26 cellular contexts compared by ENCODE assay signal in genomic region chr10:81116990-81117389, GRCh38.
DNase-seq lines count a peak whose midpoint lies in the region; ATAC-seq, FAIRE-seq and TF ChIP-seq lines count a peak whose summit lies in the region.
"Had no signal": no experiment of that assay in that cellular context is flagged by ENCODE, and none has a peak within 500 bp of the region (broad histone marks: within the 10 kb centered on the region; RNA-seq: fewer than 3 reads in every experiment).

No MANE protein-coding gene starts in this region.

- H3K4me2 ChIP-seq in GM23338 (no peak overlapping the region), GM12878 (ENCODE audit: control insufficient read depth, insufficient read depth) (no peak overlapping the region)

- TF ChIP-seq POLR2A in GM12878 (IDR thresholded peaks at IDR 0.05; ENCODE audit: low read depth, low read length), result no peak

- in situ Hi-C loops in GM12878 (cut with MboI), result no loop called here

- H3K9me2 ChIP-seq in GM23338 (ENCODE audit: insufficient read depth), result no peaks in the 10 kb centered on the region

- H3K27ac Mint-ChIP-seq in GM23338, result no peak overlapping the region
- H3K27ac Mint-ChIP-seq in activated naive CD8-positive, alpha-beta T cell treated with anti-CD3 and anti-CD28 coated beads for 36 hours, result no peak overlapping the region
- H3K27ac Mint-ChIP-seq: progenitor cell of endocrine pancreas, WTC11 had no signal

- H3K79me2 ChIP-seq in GM23338 (replicated peaks; ENCODE audit: insufficient read depth) (no peaks in the 10 kb centered on the region), GM12878 (ENCODE audit: control insufficient read depth, insufficient read depth, low read length) (no peaks in the 10 kb centered on the region)

- no peaks in the 10 kb centered on the region for H3K4me1 Mint-ChIP-seq in GM23338
- no peaks in the 10 kb centered on the region for H3K4me1 Mint-ChIP-seq in activated naive CD8-positive, alpha-beta T cell treated with anti-CD3 and anti-CD28 coated beads for 36 hours

- H3K4me1 ChIP-seq in GM23338 (ENCODE audit: insufficient read depth), result no peaks in the 10 kb centered on the region
- no peaks in the 10 kb centered on the region for H3K4me1 ChIP-seq in GM12878 (ENCODE audit: control insufficient read depth, insufficient read depth, low read length)
- H3K4me1 ChIP-seq: esophagus muscularis mucosa, gastrocnemius medialis, SJSA1, suprapubic skin, vagina had no signal

- no peak for FAIRE-seq in GM12878 (lab: Jason Lieb, UNC)
- FAIRE-seq: GM12891, HTR-8/SVneo had no signal

- H3K4me3 ChIP-seq in GM23338, result no peak overlapping the region
- H3K4me3 ChIP-seq in GM12878, result no peak overlapping the region
- H3K4me3 ChIP-seq: esophagus muscularis mucosa, gastrocnemius medialis, lung, SJSA1, suprapubic skin, vagina had no signal

- BruUV-seq in GM12878 (replicated peaks; lab: Mats Ljungman, UMichigan), result no TSS peak

- no peak overlapping the region for H3K9ac ChIP-seq in GM12878 (ENCODE audit: control insufficient read depth, insufficient read depth, low read length)

- no peaks in the 10 kb centered on the region for H3K9me3 ChIP-seq in GM12878 (replicated peaks; ENCODE audit: control insufficient read depth, insufficient read depth, low read length)
- H3K9me3 ChIP-seq: esophagus muscularis mucosa, gastrocnemius medialis, SJSA1, suprapubic skin, vagina had no signal

- peaks cover 1% of the 10 kb centered on the region for H3K27me3 Mint-ChIP-seq in GM23338 (ENCODE audit: insufficient read depth, low read depth, poor library complexity)
- H3K27me3 Mint-ChIP-seq in activated naive CD8-positive, alpha-beta T cell treated with anti-CD3 and anti-CD28 coated beads for 36 hours, result peaks cover 3% of the 10 kb centered on the region
- H3K27me3 Mint-ChIP-seq: progenitor cell of endocrine pancreas had no signal

- no peaks in the 10 kb centered on the region for H3K36me3 ChIP-seq in GM23338 (ENCODE audit: insufficient read depth)
- H3K36me3 ChIP-seq in GM12878 (ENCODE audit: control insufficient read depth in 2 of 2, insufficient read depth in 2 of 2, low read length in 1 of 2), result no peaks in the 10 kb centered on the region
- H3K36me3 ChIP-seq: esophagus muscularis mucosa, gastrocnemius medialis, SJSA1, suprapubic skin, vagina had no signal

- RAD21 ChIA-PET in GM12878 (lab: Charles Lee; ENCODE audit: unreplicated experiment), result interaction anchor here (1.0 to 2.6 kb wide), 3 partner anchors 9 to 76 kb away, joined by 4 to 20 read pairs (median 4); no protein-coding TSS in a partner anchor

- CTCF ChIA-PET in GM12878 (lab: Yijun Ruan, JAX), result interaction anchor here (0.7 to 2.3 kb wide), 5 partner anchors 9 to 261 kb away, joined by 3 to 16 read pairs (median 5); no protein-coding TSS in a partner anchor

- ATAC-seq in GM23338 (no peak), GM12878 (peak; percentile 58), HG03097 (IDR thresholded peaks at IDR 0.05; ENCODE audit: low FRiP score, unreplicated experiment) (no peak)
- ATAC-seq: gastrocnemius medialis, WTC11 had no signal

- SMC1A ChIA-PET in GM12878 (lab: Charles Lee; ENCODE audit: uncharacterized antibody, unreplicated experiment), result interaction anchor here (0.9 to 2.6 kb wide), 9 partner anchors 8 to 210 kb away, joined by 3 to 13 read pairs (median 5); no protein-coding TSS in a partner anchor

- no peak for TF ChIP-seq EP300 in GM12878 (IDR thresholded peaks at IDR 0.05; ENCODE audit: borderline replicate concordance in 1 of 2, control insufficient read depth in 1 of 2, low read depth in 2 of 2, low read length in 2 of 2)

- H3K27me3 ChIP-seq in GM23338 (ENCODE audit: insufficient read depth), result no peaks in the 10 kb centered on the region
- no peaks in the 10 kb centered on the region for H3K27me3 ChIP-seq in GM12878 (replicated peaks in 1 of 2; ENCODE audit: control insufficient read depth in 2 of 2, insufficient read depth in 2 of 2, low read length in 1 of 2)
- H3K27me3 ChIP-seq: esophagus muscularis mucosa, gastrocnemius medialis, SJSA1, suprapubic skin, vagina had no signal

- no peak for DNase-seq in GM23338 (ENCODE audit: low spot score)
- peak; percentile 1 for DNase-seq in NCI-H524 treated with DMSO at 0.1 percent for 48 hours (lab: John Stamatoyannopoulos, UW)
- no peak for DNase-seq in GM12878 (ENCODE audit: low read depth, low spot score)
- DNase-seq in activated naive CD8-positive, alpha-beta T cell treated with anti-CD3 and anti-CD28 coated beads for 36 hours, result no peak
- no peak for DNase-seq in GM03348 (ENCODE audit: low spot score)
- no peak for DNase-seq in HuH-7 (ENCODE audit: low spot score)
- DNase-seq: activated CD4-positive, alpha-beta T cell treated with anti-CD3 and anti-CD28 coated beads, Interleukin-2, amount 50 U/mL, for 48 hours; effector CD4-positive, alpha-beta T cell; gastrocnemius medialis; hypothalamus; islet precursor cell; Kasumi-1; NCI-H1417; NCI-H2107; NCI-H510A treated with DMSO at 0.1 percent for 48 hours had no signal

- H3K36me3 Mint-ChIP-seq in GM23338 (ENCODE audit: low read depth), result no peaks in the 10 kb centered on the region
- no peaks in the 10 kb centered on the region for H3K36me3 Mint-ChIP-seq in activated naive CD8-positive, alpha-beta T cell treated with anti-CD3 and anti-CD28 coated beads for 36 hours
- H3K36me3 Mint-ChIP-seq: WTC11 had no signal

- H3F3A ChIP-seq in GM23338 (replicated peaks; ENCODE audit: low read depth), result no peaks in the 10 kb centered on the region

- H3K9me3 Mint-ChIP-seq in GM23338, result no peaks in the 10 kb centered on the region
- no peaks in the 10 kb centered on the region for H3K9me3 Mint-ChIP-seq in activated naive CD8-positive, alpha-beta T cell treated with anti-CD3 and anti-CD28 coated beads for 36 hours
- H3K9me3 Mint-ChIP-seq: WTC11 had no signal

- POLR2A ChIA-PET in GM12878 (lab: Charles Lee), result no interaction called here

- peak; percentile 50 for TF ChIP-seq CTCF in 22Rv1 (IDR thresholded peaks at IDR 0.05)
- peak; percentile 24 to 35; a peak in 2 of 4 replicates for TF ChIP-seq CTCF in GM23338 (conservative IDR thresholded peaks at IDR 0.05; ENCODE audit: low read depth in 2 of 2)
- TF ChIP-seq CTCF in GM12878 (IDR thresholded peaks at IDR 0.05 in 2 of 3, conservative IDR thresholded peaks at IDR 0.05 in 1 of 3; ENCODE audit: control insufficient read depth in 2 of 3, extremely low read depth in 1 of 3, insufficient read depth in 1 of 3, low read depth in 3 of 3, low read length in 3 of 3), result no peak

- no peak overlapping the region for H2AFZ ChIP-seq in GM23338
- H2AFZ ChIP-seq in GM12878 (ENCODE audit: control insufficient read depth, low read depth, low read length), result no peak overlapping the region

- no peaks in the 10 kb centered on the region for H4K20me1 ChIP-seq in GM23338 (replicated peaks; ENCODE audit: insufficient read depth)
- no peaks in the 10 kb centered on the region for H4K20me1 ChIP-seq in GM12878 (ENCODE audit: control insufficient read depth, insufficient read depth)

- no peak for TF ChIP-seq RAD21 in GM12878 (IDR thresholded peaks at IDR 0.05; ENCODE audit: insufficient read depth, low read depth, low read length)

- H3K4me3 Mint-ChIP-seq in GM23338, result no peak overlapping the region
- H3K4me3 Mint-ChIP-seq in activated naive CD8-positive, alpha-beta T cell treated with anti-CD3 and anti-CD28 coated beads for 36 hours, result no peak overlapping the region
- H3K4me3 Mint-ChIP-seq: WTC11 had no signal

- no peak overlapping the region for H3K27ac ChIP-seq in 22Rv1
- no peak overlapping the region for H3K27ac ChIP-seq in GM23338 (ENCODE audit: low read depth)
- no peak overlapping the region for H3K27ac ChIP-seq in GM12878 (ENCODE audit: control insufficient read depth, insufficient read depth)
- H3K27ac ChIP-seq: esophagus muscularis mucosa, gastrocnemius medialis, SJSA1, suprapubic skin, vagina had no signal

- intact Hi-C loops in GM12878 (cut with micrococcal nuclease; ENCODE audit: unreplicated experiment), result no loop called here

TF ChIP-seq in GM12878, 131 proteins besides CTCF, POLR2A, EP300 and RAD21:
- no peak for TF ChIP-seq RELA (IDR thresholded peaks at IDR 0.05; ENCODE audit: borderline replicate concordance, partially characterized antibody)
- TF ChIP-seq NKRF (conservative IDR thresholded peaks at IDR 0.05), result no peak
- no peak for TF ChIP-seq PAX5 (IDR thresholded peaks at IDR 0.05; ENCODE audit: borderline replicate concordance, low read depth, low read length)
- no peak for TF ChIP-seq RB1 (IDR thresholded peaks at IDR 0.05; ENCODE audit: borderline replicate concordance)
- TF ChIP-seq ZNF622 (IDR thresholded peaks at IDR 0.05), result no peak
- no peak for TF ChIP-seq HDGF (IDR thresholded peaks at IDR 0.05)
- no peak for TF ChIP-seq SREBF1 (IDR thresholded peaks at IDR 0.05; ENCODE audit: low read length)

Comparison
In these comparisons a context has a peak if more than half of its experiments do, and no peak if none do; other contexts are left out.
1. CTCF ChIP-seq: peak in 22Rv1 (single experiment) and GM23338 (2 of 2); none in GM12878 (0 of 3).